Comparison of ENCODE assay signal across 23 cellular contexts in genomic region chr5:148951612-148952011, GRCh38.
"Had no signal": no experiment of that assay in that cellular context is flagged by ENCODE, and none has a peak within 500 bp of the region (broad histone marks: within the 10 kb centered on the region; RNA-seq: fewer than 3 reads in every experiment).

No MANE protein-coding gene starts in this region.

- H3K36me3 ChIP-seq: ascending aorta, Peyer's patch had no signal

- H3K27me3 ChIP-seq: ascending aorta, body of pancreas, Peyer's patch had no signal

- H3K27ac Mint-ChIP-seq: activated CD4-positive, alpha-beta memory T cell treated with anti-CD3 and anti-CD28 coated beads for 36 hours; activated CD4-positive, alpha-beta T cell treated with anti-CD3 and anti-CD28 coated beads, Interleukin-2, amount 10 ng/mL, durations not matched to agents 7 days and 5 days; activated naive CD4-positive, alpha-beta T cell treated with anti-CD3 and anti-CD28 coated beads, Interleukin-2, amount 50 U/mL, for 72 hours; activated naive CD8-positive, alpha-beta T cell treated with anti-CD3 and anti-CD28 coated beads, Interleukin-2, amount 50 U/mL, for 24 hours; T-helper 1 cell treated with Interleukin-12 subunit alpha and Interleukin-12 subunit beta and Interleukin-4 antibody, amounts not matched to agents 30 μg/mL and 1 μg/mL, for 36 hours had no signal

- H3K4me3 Mint-ChIP-seq: activated CD4-positive, alpha-beta memory T cell treated with anti-CD3 and anti-CD28 coated beads for 36 hours; activated CD4-positive, alpha-beta T cell treated with anti-CD3 and anti-CD28 coated beads, Interleukin-2, amount 10 ng/mL, durations not matched to agents 7 days and 5 days; activated naive CD8-positive, alpha-beta T cell treated with anti-CD3 and anti-CD28 coated beads, Interleukin-2, amount 50 U/mL, for 24 hours; activated T-cell treated with anti-CD3 and anti-CD28 coated beads, Interleukin-2, amount 50 U/mL, for 4 hours; T-helper 1 cell treated with Interleukin-12 subunit alpha and Interleukin-12 subunit beta and Interleukin-4 antibody, amounts not matched to agents 30 μg/mL and 1 μg/mL, for 36 hours had no signal

- H3K4me1 Mint-ChIP-seq: activated CD4-positive, alpha-beta T cell treated with anti-CD3 and anti-CD28 coated beads, Interleukin-2, amount 10 ng/mL, durations not matched to agents 7 days and 5 days; activated naive CD8-positive, alpha-beta T cell treated with anti-CD3 and anti-CD28 coated beads, Interleukin-2, amount 50 U/mL, for 24 hours had no signal

- H3K9me3 ChIP-seq: ascending aorta, body of pancreas, Peyer's patch had no signal

- H3K27me3 Mint-ChIP-seq: activated CD4-positive, alpha-beta memory T cell treated with anti-CD3 and anti-CD28 coated beads for 36 hours; activated naive CD8-positive, alpha-beta T cell treated with anti-CD3 and anti-CD28 coated beads, Interleukin-2, amount 50 U/mL, for 24 hours had no signal

- ATAC-seq: activated naive CD4-positive, alpha-beta T cell treated with anti-CD3 and anti-CD28 coated beads, Interleukin-2, amount 50 U/mL, for 72 hours; activated naive CD8-positive, alpha-beta T cell treated with anti-CD3 and anti-CD28 coated beads, Interleukin-2, amount 50 U/mL, for 24 hours; activated T-cell treated with anti-CD3 and anti-CD28 coated beads, Interleukin-2, amount 50 U/mL, for 4 hours; body of pancreas had no signal

- H3K27ac ChIP-seq: body of pancreas had no signal

- H3K4me3 ChIP-seq: ascending aorta, body of pancreas, Peyer's patch had no signal

- H3K36me3 Mint-ChIP-seq: activated CD4-positive, alpha-beta memory T cell treated with anti-CD3 and anti-CD28 coated beads for 36 hours; activated naive CD4-positive, alpha-beta T cell treated with anti-CD3 and anti-CD28 coated beads, Interleukin-2, amount 50 U/mL, for 72 hours had no signal

- H3K4me1 ChIP-seq: Peyer's patch had no signal

- H3K9me3 Mint-ChIP-seq: activated CD4-positive, alpha-beta memory T cell treated with anti-CD3 and anti-CD28 coated beads for 36 hours; activated CD4-positive, alpha-beta T cell treated with anti-CD3 and anti-CD28 coated beads, Interleukin-2, amount 10 ng/mL, durations not matched to agents 7 days and 5 days; activated naive CD4-positive, alpha-beta T cell treated with anti-CD3 and anti-CD28 coated beads, Interleukin-2, amount 50 U/mL, for 72 hours; activated naive CD8-positive, alpha-beta T cell treated with anti-CD3 and anti-CD28 coated beads, Interleukin-2, amount 50 U/mL, for 24 hours; activated T-cell treated with anti-CD3 and anti-CD28 coated beads, Interleukin-2, amount 50 U/mL, for 4 hours; T-helper 1 cell treated with Interleukin-12 subunit alpha and Interleukin-12 subunit beta and Interleukin-4 antibody, amounts not matched to agents 30 μg/mL and 1 μg/mL, for 36 hours had no signal

- DNase-seq: activated CD4-positive, alpha-beta memory T cell treated with anti-CD3 and anti-CD28 coated beads for 36 hours; activated CD4-positive, alpha-beta T cell treated with anti-CD3 and anti-CD28 coated beads, Interleukin-2, amount 10 ng/mL, durations not matched to agents 7 days and 5 days; activated CD4-positive, CD25-positive, alpha-beta regulatory T cell; activated CD8-positive, alpha-beta memory T cell treated with anti-CD3 and anti-CD28 coated beads for 24 hours; activated effector memory CD4-positive, alpha-beta T cell treated with anti-CD3 and anti-CD28 coated beads, Interleukin-2, amount 50 U/mL, for 16 hours; activated naive CD4-positive, alpha-beta T cell treated with Interleukin-2 at 50 U/mL for 16 hours; activated naive CD8-positive, alpha-beta T cell treated with anti-CD3 and anti-CD28 coated beads, Interleukin-2, amount 50 U/mL, for 24 hours; activated T-cell treated with anti-CD3 and anti-CD28 coated beads, Interleukin-2, amount 50 U/mL, for 4 hours; amniotic stem cell; body of pancreas; central memory CD4-positive, alpha-beta T cell; MM.1S; NCI-H1105 treated with DMSO at 0.1 percent for 48 hours; NCI-H1436 treated with DMSO at 0.1 percent for 48 hours; NCI-H187 treated with DMSO at 0.1 percent for 48 hours; NCI-H2081 treated with DMSO at 0.1 percent for 48 hours; NCI-H446; NCI-H524; Peyer's patch; SHP77 treated with DMSO at 0.1 percent for 48 hours had no signal
